In the genomic region with DNA sequence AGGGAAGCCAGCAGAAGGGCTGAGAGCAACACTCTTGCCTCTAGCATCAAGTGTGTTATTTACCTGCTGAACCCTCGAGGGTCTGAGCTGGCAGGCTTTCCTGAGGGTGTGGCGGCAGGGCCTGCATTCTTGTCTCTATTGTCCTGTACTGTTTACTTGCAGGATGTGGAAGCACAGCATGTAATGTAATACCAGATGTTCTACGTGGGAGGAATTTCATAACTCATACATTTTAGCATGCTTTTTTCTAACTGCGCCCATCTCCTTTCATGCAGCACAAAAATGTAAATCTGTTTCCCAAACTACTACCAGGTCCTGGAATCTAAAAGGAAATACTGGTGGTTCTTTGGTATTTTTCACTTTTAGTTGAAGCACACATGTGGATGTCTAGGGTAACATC, we compare ENCODE assay signal across 9 cellular contexts.
A peak's percentile ranks its signal among the peaks of the same experiment; 100 is the strongest.
DNase-seq lines count a peak whose midpoint lies in the region; ATAC-seq, FAIRE-seq and TF ChIP-seq lines count a peak whose summit lies in the region.
"Had no signal": no experiment of that assay in that cellular context is flagged by ENCODE, and none has a peak within 500 bp of the region (broad histone marks: within the 10 kb centered on the region; RNA-seq: fewer than 3 reads in every experiment).

No MANE protein-coding gene starts in this region.

- H3K4me2 ChIP-seq in OCI-LY7 (ENCODE audit: low read length): no peak overlapping the region

- peak; percentile 56 for ATAC-seq in sciatic nerve
- no peak for ATAC-seq in gastroesophageal sphincter
- ATAC-seq: naive thymus-derived CD4-positive, alpha-beta T cell had no signal

- H3K4me1 ChIP-seq in gastroesophageal sphincter: peaks cover 0 to 19% (median 11%) of the 10 kb centered on the region in 3 donors
- H3K4me1 ChIP-seq in OCI-LY7 (ENCODE audit: insufficient read depth, low read length, poor library complexity, severe bottlenecking): no peaks in the 10 kb centered on the region

- H3K9me3 ChIP-seq in gastroesophageal sphincter (no peaks in the 10 kb centered on the region), OCI-LY7 (ENCODE audit: low read length) (no peaks in the 10 kb centered on the region)

- H3K4me3 ChIP-seq in gastroesophageal sphincter: no peak overlapping the region
- H3K4me3 ChIP-seq in OCI-LY7 (ENCODE audit: low read depth, low read length, poor library complexity, severe bottlenecking): no peak overlapping the region

- H3K27ac ChIP-seq in gastroesophageal sphincter: peak overlapping the region in 1 of 4 donors; percentile 30
- no peak overlapping the region for H3K27ac ChIP-seq in OCI-LY7 (ENCODE audit: low read depth, low read length, poor library complexity, severe bottlenecking)
- no peak overlapping the region for H3K27ac ChIP-seq in substantia nigra (ENCODE audit: low read depth, low read length, poor library complexity, severe bottlenecking)

- H3K36me3 ChIP-seq in gastroesophageal sphincter: peaks cover 0 to 68% of the 10 kb centered on the region in 2 donors
- peaks cover 48% of the 10 kb centered on the region for H3K36me3 ChIP-seq in OCI-LY7 (ENCODE audit: insufficient read depth, low read length)

- no peaks in the 10 kb centered on the region for H4K20me1 ChIP-seq in OCI-LY7 (ENCODE audit: insufficient read depth, low read length)

- intact Hi-C loops in sciatic nerve (cut with DNase I): no loop called here
- intact Hi-C loops in OCI-LY7 (cut with micrococcal nuclease; ENCODE audit: unreplicated experiment): no loop called here

- FAIRE-seq in GM12891 (lab: Jason Lieb, UNC): no peak

- 74 to 100% methylated on average over 2 to 4 of the region's 4 CpGs for WGBS in gastroesophageal sphincter (ENCODE audit: low coverage in 1 of 2), 2 donors

- no peaks in the 10 kb centered on the region for H3K9me2 ChIP-seq in OCI-LY7 (ENCODE audit: insufficient read depth, low read length)

- TF ChIP-seq POLR2A in gastroesophageal sphincter (IDR thresholded peaks at IDR 0.05): no peak
- TF ChIP-seq POLR2A in GM12891 (IDR thresholded peaks at IDR 0.05; ENCODE audit: low read depth, low read length): no peak

- POLR2A ChIA-PET in OCI-LY7 (lab: Charles Lee): no interaction called here

- DNase-seq in EL (peak; percentile 47), NCI-H510A treated with DMSO at 0.1 percent for 48 hours (lab: John Stamatoyannopoulos, UW) (peak; percentile 4), fibroblast of gingiva (ENCODE audit: low read depth) (peak; percentile 97), sciatic nerve (ENCODE audit: low spot score) (no peak), OCI-LY7 (ENCODE audit: low spot score) (no peak), GM12891 (ENCODE audit: insufficient read length, low spot score) (no peak), substantia nigra (lab: John Stamatoyannopoulos, UW) (no peak)
- DNase-seq: naive thymus-derived CD4-positive, alpha-beta T cell had no signal

- BruUV-seq in OCI-LY7 (replicated peaks; lab: Mats Ljungman, UMichigan): no TSS peak

- H3K27me3 ChIP-seq in gastroesophageal sphincter: no peaks in the 10 kb centered on the region

- no peak overlapping the region for H2AFZ ChIP-seq in OCI-LY7 (ENCODE audit: low read length)

- TF ChIP-seq EP300 in gastroesophageal sphincter (IDR thresholded peaks at IDR 0.05): no peak

- H3K79me2 ChIP-seq in OCI-LY7 (ENCODE audit: insufficient read depth, low read depth, low read length): no peaks in the 10 kb centered on the region

- no peak for TF ChIP-seq CTCF in gastroesophageal sphincter (IDR thresholded peaks at IDR 0.05)
- TF ChIP-seq CTCF in OCI-LY7 (conservative IDR thresholded peaks at IDR 0.05; ENCODE audit: low read length): no peak

- CTCF ChIA-PET in OCI-LY7 (lab: Charles Lee; ENCODE audit: unreplicated experiment): no interaction called here

TF ChIP-seq in GM12891, 5 proteins besides CTCF, POLR2A, EP300 and RAD21:
- TF ChIP-seq POU2F2 (IDR thresholded peaks at IDR 0.05; ENCODE audit: low read depth, low read length) (no peak), TAF1 (IDR thresholded peaks at IDR 0.05; ENCODE audit: low read depth, low read length) (no peak), SPI1 (IDR thresholded peaks at IDR 0.05; ENCODE audit: low read depth, low read length) (no peak), POLR2AphosphoS5 (IDR thresholded peaks at IDR 0.05; ENCODE audit: low read depth, low read length) (no peak), PAX5 (IDR thresholded peaks at IDR 0.05; ENCODE audit: insufficient read depth, low read length, severe bottlenecking) (no peak)

Comparison
In these comparisons a context has a peak if more than half of its experiments do, and no peak if none do; other contexts are left out.
1. DNase-seq: peak in EL (single experiment), NCI-H510A treated with DMSO at 0.1 percent for 48 hours (single experiment) and fibroblast of gingiva (single experiment); none in sciatic nerve (single experiment), OCI-LY7 (single experiment), GM12891 (single experiment) and substantia nigra (0 of 49).